1 cellular context compared by ENCODE assay signal in genomic region chr13:50810998-50811397, GRCh38.
TF ChIP-seq lines count a peak whose summit lies in the region.

No MANE protein-coding gene starts in this region.

TF ChIP-seq in GM12878, 131 proteins besides CTCF, POLR2A, EP300 and RAD21 (continued from another document):
- no peak for TF ChIP-seq PRDM15 (CRISPR knock-in tag; IDR thresholded peaks at IDR 0.05)
- no peak for TF ChIP-seq SP1 (IDR thresholded peaks at IDR 0.05; ENCODE audit: low read depth, low read length)
- TF ChIP-seq SIX5 (IDR thresholded peaks at IDR 0.05; ENCODE audit: low read depth, low read length, severe bottlenecking), result no peak
- peak; percentile 99 for TF ChIP-seq SPI1 (IDR thresholded peaks at IDR 0.05; ENCODE audit: borderline replicate concordance, insufficient read depth, low read depth, low read length)
- no peak for TF ChIP-seq RBBP5 (conservative IDR thresholded peaks at IDR 0.05)
- TF ChIP-seq SMARCA5 (IDR thresholded peaks at IDR 0.05), result no peak
- no peak for TF ChIP-seq MXI1 (IDR thresholded peaks at IDR 0.05; ENCODE audit: low read depth, low read length)
- no peak for TF ChIP-seq PAX8 (IDR thresholded peaks at IDR 0.05)
- no peak for TF ChIP-seq IRF4 (IDR thresholded peaks at IDR 0.05; ENCODE audit: low read depth, low read length)
- no peak for TF ChIP-seq MAX (IDR thresholded peaks at IDR 0.05; ENCODE audit: low read depth, low read length)
- no peak for TF ChIP-seq HDGF (IDR thresholded peaks at IDR 0.05)
- no peak for TF ChIP-seq SREBF2 (IDR thresholded peaks at IDR 0.05; ENCODE audit: low read length)
- TF ChIP-seq EED (IDR thresholded peaks at IDR 0.05; ENCODE audit: low read depth), result no peak
- TF ChIP-seq MYC (IDR thresholded peaks at IDR 0.05; ENCODE audit: insufficient read depth, insufficient read length, insufficient replicate concordance, low read length, severe bottlenecking), result no peak
- no peak for TF ChIP-seq SMC3 (IDR thresholded peaks at IDR 0.05; ENCODE audit: borderline replicate concordance, low read length)
- no peak for TF ChIP-seq SUZ12 (IDR thresholded peaks at IDR 0.05; ENCODE audit: unreplicated experiment)
- no peak for TF ChIP-seq POLR2AphosphoS5 (IDR thresholded peaks at IDR 0.05; ENCODE audit: low read length)
- TF ChIP-seq RAD51 (IDR thresholded peaks at IDR 0.05), result no peak
- no peak for TF ChIP-seq BCL3 (IDR thresholded peaks at IDR 0.05; ENCODE audit: borderline replicate concordance, insufficient read depth, low read depth, low read length, poor library complexity, severe bottlenecking)
- no peak for TF ChIP-seq PML (IDR thresholded peaks at IDR 0.05; ENCODE audit: low read length)
- TF ChIP-seq IKZF2 (IDR thresholded peaks at IDR 0.05), result peak; percentile 53 to 64; a peak in 2 of 4 replicates
